In the genomic region with DNA sequence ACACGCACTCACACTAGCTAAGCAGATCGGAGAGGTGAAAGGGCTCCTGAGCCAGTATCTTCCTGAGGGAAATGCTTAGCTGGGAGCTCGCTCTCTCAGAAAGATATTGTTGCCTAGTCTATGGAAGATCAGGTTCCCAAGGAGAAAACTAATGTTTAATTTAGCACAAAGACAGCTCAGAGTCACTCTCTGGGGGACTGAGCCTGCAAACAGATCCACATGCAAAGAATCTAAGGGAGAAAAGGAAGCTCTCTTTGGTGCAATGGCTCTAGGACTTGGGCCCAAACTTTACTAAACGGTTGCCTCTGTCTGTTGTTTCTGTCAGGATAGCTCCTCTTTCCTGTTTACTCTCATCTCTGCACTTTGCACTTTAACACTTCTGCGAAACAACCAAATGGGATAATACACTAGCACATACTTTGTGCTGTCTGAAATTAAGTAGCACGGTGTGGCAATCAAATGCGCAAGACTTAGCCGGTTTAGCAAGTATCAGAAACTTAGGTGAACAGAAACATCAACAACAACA, we compare ENCODE assay signal across 13 cellular contexts. TPM values are rescaled to one million over a fixed set of nuclear protein-coding genes. Genes with fewer than 3 reads are reported as not detected.
DNase-seq lines count a peak whose midpoint lies in the region; ATAC-seq lines count a peak whose summit lies in the region.
"Had no signal": no experiment of that assay in that cellular context is flagged by ENCODE, and none has a peak within 500 bp of the region (broad histone marks: within the 10 kb centered on the region; RNA-seq: fewer than 3 reads in every experiment).

No MANE protein-coding gene starts in this region.

- no peaks in the 10 kb centered on the region for H3K9me3 Mint-ChIP-seq in activated T-helper 2 cell treated with anti-CD3 and anti-CD28 coated beads, Interferon-gamma antibody, Interleukin-2, Interleukin-4, amounts not matched to agents 10 μg/mL and 5 μg/mL and 100 μg/mL, durations not matched to agents 14 hours and 24 hours and 36 hours

- peak overlapping the region; percentile 3 for H3K4me2 ChIP-seq in skeletal muscle satellite cell (ENCODE audit: low read length)
- H3K4me2 ChIP-seq in Karpas-422 (ENCODE audit: low read depth, low read length, poor library complexity, severe bottlenecking) = no peak overlapping the region

- H3K4me1 ChIP-seq in iPS-18a (ENCODE audit: control insufficient read depth, low read depth, low read length) (peaks cover 44% of the 10 kb centered on the region), skeletal muscle satellite cell (ENCODE audit: control insufficient read depth, insufficient read depth, low read length) (peaks cover 62% of the 10 kb centered on the region), Karpas-422 (ENCODE audit: low read length) (peaks cover 3% of the 10 kb centered on the region)

- no peaks in the 10 kb centered on the region for H3K9me2 ChIP-seq in Karpas-422 (replicated peaks; ENCODE audit: insufficient read depth, low read length)

- intact Hi-C loops in activated T-helper 2 cell treated with anti-CD3 and anti-CD28 coated beads, Interferon-gamma antibody, Interleukin-2, Interleukin-4, amounts not matched to agents 10 μg/mL and 5 μg/mL and 100 μg/mL, durations not matched to agents 14 hours and 24 hours and 36 hours (cut with micrococcal nuclease) = loop anchor here (2.0 kb wide), 1 partner anchor 13 kb away; no protein-coding TSS in a partner anchor

- H3K27ac ChIP-seq in iPS-18a (ENCODE audit: low read length) (peak overlapping the region; percentile 16), Karpas-422 (ENCODE audit: low read length) (no peak overlapping the region)
- H3K27ac ChIP-seq: 22Rv1 had no signal

- peak overlapping the region; percentile 41 for H3K27ac Mint-ChIP-seq in activated T-helper 2 cell treated with anti-CD3 and anti-CD28 coated beads, Interferon-gamma antibody, Interleukin-2, Interleukin-4, amounts not matched to agents 10 μg/mL and 5 μg/mL and 100 μg/mL, durations not matched to agents 14 hours and 24 hours and 36 hours

- H4K20me1 ChIP-seq in Karpas-422 (ENCODE audit: insufficient read depth, low read depth, low read length) = no peaks in the 10 kb centered on the region

- H3K4me1 Mint-ChIP-seq in activated T-helper 2 cell treated with anti-CD3 and anti-CD28 coated beads, Interferon-gamma antibody, Interleukin-2, Interleukin-4, amounts not matched to agents 10 μg/mL and 5 μg/mL and 100 μg/mL, durations not matched to agents 14 hours and 24 hours and 36 hours (ENCODE audit: low read depth) = peaks cover 57% of the 10 kb centered on the region

- H3K4me3 Mint-ChIP-seq in activated T-helper 2 cell treated with anti-CD3 and anti-CD28 coated beads, Interferon-gamma antibody, Interleukin-2, Interleukin-4, amounts not matched to agents 10 μg/mL and 5 μg/mL and 100 μg/mL, durations not matched to agents 14 hours and 24 hours and 36 hours (ENCODE audit: low read depth) = no peak overlapping the region

- H3K9me3 ChIP-seq in iPS-18a (ENCODE audit: control insufficient read depth, low read depth, low read length) (no peaks in the 10 kb centered on the region), skeletal muscle satellite cell (replicated peaks; ENCODE audit: low read length) (no peaks in the 10 kb centered on the region), Karpas-422 (ENCODE audit: low read length) (no peaks in the 10 kb centered on the region)

- ATAC-seq in GM21515 (IDR thresholded peaks at IDR 0.05; ENCODE audit: unreplicated experiment) = no peak

- H3K4me3 ChIP-seq in iPS-18a (ENCODE audit: low read length) (no peak overlapping the region), skeletal muscle satellite cell (ENCODE audit: low read length) (no peak overlapping the region), Karpas-422 (ENCODE audit: low read length) (no peak overlapping the region)

- H3K27me3 ChIP-seq in iPS-18a (ENCODE audit: control insufficient read depth, insufficient read depth, low read length) (no peaks in the 10 kb centered on the region), skeletal muscle satellite cell (ENCODE audit: control insufficient read depth, insufficient read depth, low read length) (no peaks in the 10 kb centered on the region), Karpas-422 (ENCODE audit: low read length) (peaks cover 5% of the 10 kb centered on the region; the same call in 1 of the 2 replicates)

- H3K36me3 ChIP-seq in iPS-18a (ENCODE audit: control insufficient read depth, low read depth, low read length) (no peaks in the 10 kb centered on the region), skeletal muscle satellite cell (ENCODE audit: insufficient read depth, low read length) (peaks cover 23% of the 10 kb centered on the region), Karpas-422 (ENCODE audit: insufficient read depth, low read length) (no peaks in the 10 kb centered on the region)

- H3K36me3 Mint-ChIP-seq in activated T-helper 2 cell treated with anti-CD3 and anti-CD28 coated beads, Interferon-gamma antibody, Interleukin-2, Interleukin-4, amounts not matched to agents 10 μg/mL and 5 μg/mL and 100 μg/mL, durations not matched to agents 14 hours and 24 hours and 36 hours (ENCODE audit: low read depth) = peaks cover 59% of the 10 kb centered on the region

- H3K27me3 Mint-ChIP-seq in activated T-helper 2 cell treated with anti-CD3 and anti-CD28 coated beads, Interferon-gamma antibody, Interleukin-2, Interleukin-4, amounts not matched to agents 10 μg/mL and 5 μg/mL and 100 μg/mL, durations not matched to agents 14 hours and 24 hours and 36 hours (ENCODE audit: low read depth) = no peaks in the 10 kb centered on the region

- H3K9ac ChIP-seq in iPS-18a (ENCODE audit: low read length) = no peak overlapping the region
- H3K9ac ChIP-seq in skeletal muscle satellite cell (ENCODE audit: low read depth, low read length) = peak overlapping the region; percentile 15
- H3K9ac ChIP-seq in Karpas-422 (ENCODE audit: low read length) = no peak overlapping the region

- no peaks in the 10 kb centered on the region for H3K79me2 ChIP-seq in Karpas-422 (ENCODE audit: low read length)

- H2AFZ ChIP-seq in Karpas-422 (ENCODE audit: low read length) = no peak overlapping the region

- DNase-seq in NCI-H2107 treated with DMSO at 0.1 percent for 48 hours (lab: John Stamatoyannopoulos, UW; ENCODE audit: unreplicated experiment) (peak; percentile 46), NCI-H2107 (lab: John Stamatoyannopoulos, UW) (no peak), Karpas-422 (no peak), HPDE6-E6E7 (ENCODE audit: extremely low spot score) (no peak)
- no peak for DNase-seq in activated T-helper 2 cell treated with anti-CD3 and anti-CD28 coated beads, Interferon-gamma antibody, Interleukin-2, Interleukin-4, amounts not matched to agents 10 μg/mL and 5 μg/mL and 100 μg/mL, durations not matched to agents 14 hours and 24 hours and 36 hours (ENCODE audit: low spot score)
- DNase-seq: foreskin fibroblast, GDM1, NCI-H526, T1000 had no signal

RNA-seq across cellular contexts. Expression of a gene that starts 10.7 kb away (rescaled TPM):
- 10.5 and 11.8 TPM in 2 replicates for total RNA-seq in activated T-helper 2 cell treated with anti-CD3 and anti-CD28 coated beads, Interferon-gamma antibody, Interleukin-2, Interleukin-4, amounts not matched to agents 10 μg/mL and 5 μg/mL and 100 μg/mL, durations not matched to agents 14 hours and 24 hours and 36 hours
- total RNA-seq in skeletal muscle satellite cell (2012; rRNA removed) = 14.0 and 15.0 TPM in 2 replicates
- total RNA-seq in Karpas-422 (2014; rRNA removed; shearing (Covaris generic); ENCODE audit: low replicate concordance) = 0.11 and 0.18 TPM in 2 replicates

RNA-seq across cellular contexts. Expression of a gene that starts 57.4 kb away (rescaled TPM):
- 35.4 and 38.6 TPM in 2 replicates for total RNA-seq in activated T-helper 2 cell treated with anti-CD3 and anti-CD28 coated beads, Interferon-gamma antibody, Interleukin-2, Interleukin-4, amounts not matched to agents 10 μg/mL and 5 μg/mL and 100 μg/mL, durations not matched to agents 14 hours and 24 hours and 36 hours
- 12.9 TPM in 2 replicates for total RNA-seq in skeletal muscle satellite cell (2012; rRNA removed)
- total RNA-seq in Karpas-422 (2014; rRNA removed; shearing (Covaris generic); ENCODE audit: low replicate concordance) = 39.4 and 88.6 TPM in 2 replicates

RNA-seq across cellular contexts. Expression of a gene that starts 57.5 kb away (rescaled TPM):
- 11.8 and 12.9 TPM in 2 replicates for total RNA-seq in activated T-helper 2 cell treated with anti-CD3 and anti-CD28 coated beads, Interferon-gamma antibody, Interleukin-2, Interleukin-4, amounts not matched to agents 10 μg/mL and 5 μg/mL and 100 μg/mL, durations not matched to agents 14 hours and 24 hours and 36 hours
- 7.1 and 7.4 TPM in 2 replicates for total RNA-seq in skeletal muscle satellite cell (2012; rRNA removed)
- total RNA-seq in Karpas-422 (2014; rRNA removed; shearing (Covaris generic); ENCODE audit: low replicate concordance) = 17.4 and 18.6 TPM in 2 replicates
